In genomic region chr5:32329395-32329834, GRCh38 we compare ENCODE assay signal across 8 cellular contexts. TPM values are rescaled to one million over a fixed set of nuclear protein-coding genes. Genes with fewer than 3 reads are reported as not detected.
A peak's percentile ranks its signal among the peaks of the same experiment; 100 is the strongest.
DNase-seq lines count a peak whose midpoint lies in the region; ATAC-seq and TF ChIP-seq lines count a peak whose summit lies in the region.

No MANE protein-coding gene starts in this region.

- H3K9me3 Mint-ChIP-seq in HFFc6 (peaks cover 4% of the 10 kb centered on the region; the same call in 1 of the 2 replicates), WTC11 (peaks cover 9% of the 10 kb centered on the region)
- H3K9me3 Mint-ChIP-seq in central memory CD8-positive, alpha-beta T cell, result no peaks in the 10 kb centered on the region

- DNase-seq in NCI-H2107 treated with DMSO at 0.1 percent for 48 hours (lab: John Stamatoyannopoulos, UW; ENCODE audit: unreplicated experiment), result peak; percentile 11
- no peak for DNase-seq in NCI-H2107 (lab: John Stamatoyannopoulos, UW)
- DNase-seq in HFFc6, result peak; percentile 61
- DNase-seq in NCI-H1694 (lab: John Stamatoyannopoulos, UW), result peak; percentile 81
- peak; percentile 69 for DNase-seq in WTC11 (ENCODE audit: low spot score)
- peak; percentile 30 to 40 for DNase-seq in central memory CD8-positive, alpha-beta T cell (ENCODE audit: low spot score in 2 of 2)
- DNase-seq in left kidney (ENCODE audit: low read depth, low spot score), result peak; percentile 62
- DNase-seq in stimulated activated CD4-positive, alpha-beta T cell treated with anti-CD3 and anti-CD28 coated beads, TNF-alpha, amount 100 ng/mL, for 4 hours (ENCODE audit: low read depth in 3 of 3), result peak in 2 of 3 experiments; percentile 17

- H3K4me3 Mint-ChIP-seq in HFFc6 (no peak overlapping the region), WTC11 (no peak overlapping the region)
- H3K4me3 Mint-ChIP-seq in central memory CD8-positive, alpha-beta T cell, result no peak overlapping the region

- H3K4me1 Mint-ChIP-seq in HFFc6 (ENCODE audit: low read depth), result peaks cover 37% of the 10 kb centered on the region
- peaks cover 11% of the 10 kb centered on the region for H3K4me1 Mint-ChIP-seq in WTC11
- peaks cover 5% of the 10 kb centered on the region for H3K4me1 Mint-ChIP-seq in central memory CD8-positive, alpha-beta T cell

- CTCF ChIA-PET in WTC11 (lab: Charles Lee), result interaction anchor here (0.6 to 3.8 kb wide), 25 partner anchors 8 to 300 kb away, joined by 3 to 49 read pairs (median 4); no protein-coding TSS in a partner anchor

- peak; percentile 98 for ATAC-seq in WTC11
- ATAC-seq in central memory CD8-positive, alpha-beta T cell (replicated peaks; ENCODE audit: extremely low read depth, poor library complexity, severe bottlenecking), result peak; percentile 64

- POLR2A ChIA-PET in WTC11 (lab: Charles Lee), result interaction anchor here (0.7 to 1.4 kb wide), 3 partner anchors 88 to 1229 kb away, joined by 4 to 5 read pairs (median 4); no protein-coding TSS in a partner anchor

- H3K27ac Mint-ChIP-seq in HFFc6, result no peak overlapping the region
- H3K27ac Mint-ChIP-seq in WTC11, result peak overlapping the region; percentile 73; the same call in 1 of the 2 replicates
- no peak overlapping the region for H3K27ac Mint-ChIP-seq in central memory CD8-positive, alpha-beta T cell (ENCODE audit: low read depth)

- no peaks in the 10 kb centered on the region; the same call in 1 of the 2 replicates for H3K27me3 Mint-ChIP-seq in HFFc6 (ENCODE audit: insufficient read depth)
- H3K27me3 Mint-ChIP-seq in WTC11 (ENCODE audit: low read depth), result no peaks in the 10 kb centered on the region
- H3K27me3 Mint-ChIP-seq in central memory CD8-positive, alpha-beta T cell, result no peaks in the 10 kb centered on the region

- TF ChIP-seq CTCF in HFFc6 (IDR thresholded peaks at IDR 0.05) (peak; percentile 83), WTC11 (IDR thresholded peaks at IDR 0.05) (peak; percentile 51; the same call in 1 of the 2 replicates)

- H3K36me3 Mint-ChIP-seq in HFFc6 (ENCODE audit: low read depth) (no peaks in the 10 kb centered on the region), WTC11 (peaks cover 2% of the 10 kb centered on the region; the same call in 1 of the 2 replicates)
- H3K36me3 Mint-ChIP-seq in central memory CD8-positive, alpha-beta T cell (ENCODE audit: insufficient read depth), result no peaks in the 10 kb centered on the region

TF ChIP-seq in WTC11, 78 proteins besides CTCF, POLR2A, EP300 and RAD21:
- TF ChIP-seq TEAD1 (CRISPR knock-in tag; IDR thresholded peaks at IDR 0.05) (0 out of 2 replicates have a peak, but pooled peaks have one; percentile 27), ZNF317 (CRISPR knock-in tag; IDR thresholded peaks at IDR 0.05; ENCODE audit: borderline replicate concordance, low read depth) (peak; percentile 93), GRHL2 (CRISPR knock-in tag; IDR thresholded peaks at IDR 0.05; ENCODE audit: insufficient replicate concordance, severe bottlenecking) (no peak)

RNA-seq across cellular contexts. Expression of gene MTMR12, which starts 16.7 kb away (rescaled TPM):
- 10 to 100 TPM; 20.7 to 26.0 (median 22.4) TPM for total RNA-seq in HFFc6 (2021; fragmentation: NEBNext Ultra II Directional; extraction: Animal tissue kit (Norgen Biotek cat#: 25700))
- 34.9 to 42.7 TPM (median 37.2 TPM) in 3 replicates for total RNA-seq in WTC11 (2021)
